In the genomic region with DNA sequence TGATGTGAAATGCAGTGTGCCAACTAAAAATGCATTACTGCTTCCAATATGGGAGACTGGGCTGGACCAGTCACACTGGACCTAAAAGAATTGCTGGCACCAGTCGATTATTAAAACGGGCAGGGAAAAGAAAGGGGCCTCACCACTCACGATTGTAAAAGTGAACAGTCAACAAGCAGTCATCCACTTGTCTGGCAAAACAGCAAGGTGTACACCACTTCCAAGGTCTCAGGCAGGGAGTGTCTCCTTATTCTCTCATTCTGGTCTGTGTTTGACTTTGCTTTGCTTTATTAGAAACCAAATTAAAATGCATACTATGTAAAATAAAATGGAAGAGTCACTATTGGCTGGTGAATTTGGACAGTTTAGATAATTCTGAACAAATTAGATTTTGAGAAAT, we compare ENCODE assay signal across 26 cellular contexts. TPM values are rescaled to one million over a fixed set of nuclear protein-coding genes. Genes with fewer than 3 reads are reported as not detected.
"Had no signal": no experiment of that assay in that cellular context is flagged by ENCODE, and none has a peak within 500 bp of the region (broad histone marks: within the 10 kb centered on the region; RNA-seq: fewer than 3 reads in every experiment).

No MANE protein-coding gene starts in this region.

- H3K27me3 ChIP-seq: gastrocnemius medialis, heart right ventricle, ovary, sigmoid colon, tibial nerve, vagina had no signal

- H3K4me3 ChIP-seq: gastrocnemius medialis, heart right ventricle, lower lobe of right lung, ovary, psoas muscle, sigmoid colon, thoracic aorta, tibial nerve, vagina had no signal

- ATAC-seq: esophagus mucosa; gastrocnemius medialis; heart right ventricle; natural killer cell; psoas muscle; right cardiac atrium; stimulated activated memory B cell treated with anti-CD40 and anti-IgM and Interleukin-4, amounts not matched to agents 10 μg/mL and 1 μg/mL and 100 μg/mL, for 72 hours had no signal

- H3K36me3 ChIP-seq: gastrocnemius medialis, heart right ventricle, lower lobe of right lung, ovary, sigmoid colon, thoracic aorta, tibial nerve, vagina had no signal

- DNase-seq: effector CD8-positive, alpha-beta T cell; endodermal cell; foreskin fibroblast; gastrocnemius medialis; heart right ventricle; hypothalamus; immature natural killer cell; islet precursor cell; kidney glomerular epithelial cell; lower lobe of right lung; natural killer cell; occipital lobe; ovary; posterior cingulate gyrus; psoas muscle; right cardiac atrium; sigmoid colon; stimulated activated CD4-positive, alpha-beta T cell treated with anti-CD3 and anti-CD28 coated beads, Interleukin-2, amount 100 ng/mL, for 24 hours; stimulated activated CD4-positive, alpha-beta T cell treated with anti-CD3 and anti-CD28 coated beads, Interleukin-4, amount 100 ng/mL, for 24 hours had no signal

- H3K27ac ChIP-seq: epithelial cell of prostate, gastrocnemius medialis, heart right ventricle, lower lobe of right lung, ovary, psoas muscle, sigmoid colon, thoracic aorta, tibial nerve, vagina had no signal

- H3K4me1 ChIP-seq: gastrocnemius medialis, heart right ventricle, lower lobe of right lung, psoas muscle, sigmoid colon, tibial nerve, vagina had no signal

- H3K9me3 ChIP-seq: gastrocnemius medialis, heart right ventricle, lower lobe of right lung, ovary, psoas muscle, sigmoid colon, thoracic aorta, tibial nerve, vagina had no signal

RNA-seq across cellular contexts. Expression of a gene that starts 57.8 kb away (rescaled TPM):
- total RNA-seq: esophagus mucosa, glomerular endothelial cell, natural killer cell had no signal
- polyA plus RNA-seq: immature natural killer cell had no signal
